8 cellular contexts compared by ENCODE assay signal in the genomic region with DNA sequence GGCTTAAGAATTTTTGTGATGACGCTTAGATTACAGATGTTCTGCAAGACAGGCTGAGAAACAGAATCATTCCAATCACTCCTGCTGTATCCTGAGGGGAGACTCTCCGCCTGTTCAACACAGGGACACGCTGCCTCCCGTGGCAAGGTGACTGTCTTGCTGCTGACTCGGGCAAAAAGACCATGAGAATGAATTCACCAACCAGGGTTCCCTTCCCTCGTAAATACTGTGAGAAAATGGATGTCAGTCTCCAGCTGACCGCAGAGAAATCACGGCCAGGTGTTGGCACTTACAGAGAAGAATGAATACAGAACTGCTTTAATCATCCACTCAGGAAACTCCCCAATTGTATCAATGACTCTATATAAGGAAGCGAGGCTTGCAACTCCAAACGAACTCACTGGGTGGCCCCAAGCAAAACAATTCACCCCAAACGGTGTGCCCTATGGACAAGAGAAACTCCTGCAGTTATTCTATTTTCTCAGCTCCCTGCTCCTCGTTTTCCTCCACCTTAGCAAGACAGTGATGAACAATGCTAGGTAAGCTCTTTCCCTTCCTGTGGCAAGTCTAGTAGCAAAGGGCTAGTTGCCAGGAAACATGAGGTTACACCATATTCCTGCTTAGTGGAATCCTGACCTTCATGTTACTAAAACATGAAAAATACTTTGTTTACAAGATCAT.
DNase-seq lines count a peak whose midpoint lies in the region; ATAC-seq lines count a peak whose summit lies in the region.

No MANE protein-coding gene starts in this region.

- peaks cover 62% of the 10 kb centered on the region for H3K4me1 ChIP-seq in muscle layer of colon (ENCODE audit: insufficient read depth, low read length)

- H3K4me3 ChIP-seq in muscle layer of colon (ENCODE audit: low read depth in 1 of 2, low read length in 2 of 2), result no peak overlapping the region

- H3K9ac ChIP-seq in muscle layer of colon (ENCODE audit: low read length), result no peak overlapping the region

- no peaks in the 10 kb centered on the region for H3K9me3 ChIP-seq in muscle layer of colon (ENCODE audit: low read length)

- ATAC-seq in GM21619 (IDR thresholded peaks at IDR 0.05; ENCODE audit: unreplicated experiment) (peak; percentile 49), HG03469 (IDR thresholded peaks at IDR 0.05; ENCODE audit: unreplicated experiment) (no peak)

- DNase-seq in DMS153 treated with DMSO at 0.1 percent for 48 hours (lab: John Stamatoyannopoulos, UW; ENCODE audit: unreplicated experiment) (peak; percentile 86), NCI-H1105 treated with DMSO at 0.1 percent for 48 hours (lab: John Stamatoyannopoulos, UW) (peak; percentile 64), cerebellar cortex (ENCODE audit: low spot score) (peak; percentile 42)
- no peak for DNase-seq in stimulated activated naive CD4-positive, alpha-beta T cell treated with Interleukin-2 at 50 U/mL for 16 hours (lab: John Stamatoyannopoulos, UW)
- DNase-seq in stimulated activated CD4-positive, alpha-beta T cell treated with anti-CD3 and anti-CD28 coated beads, Interleukin-12 subunit alpha, Interleukin-12 subunit beta, amount 100 ng/mL, for 4 hours, result no peak

- peak overlapping the region; percentile 19 for H3K27ac ChIP-seq in muscle layer of colon (ENCODE audit: low read depth, low read length)

- H3K27me3 ChIP-seq in muscle layer of colon (ENCODE audit: control insufficient read depth in 1 of 2, insufficient read depth in 2 of 2, low read length in 2 of 2), result no peaks in the 10 kb centered on the region

- no peaks in the 10 kb centered on the region for H3K36me3 ChIP-seq in muscle layer of colon (ENCODE audit: insufficient read depth, low read length)

Comparison
In these comparisons a context has a peak if more than half of its experiments do, and no peak if none do; other contexts are left out.
1. DNase-seq: peak in DMS153 treated with DMSO at 0.1 percent for 48 hours (single experiment), NCI-H1105 treated with DMSO at 0.1 percent for 48 hours (single experiment) and cerebellar cortex (single experiment); none in stimulated activated naive CD4-positive, alpha-beta T cell treated with Interleukin-2 at 50 U/mL for 16 hours (single experiment) and stimulated activated CD4-positive, alpha-beta T cell treated with anti-CD3 and anti-CD28 coated beads, Interleukin-12 subunit alpha, Interleukin-12 subunit beta, amount 100 ng/mL, for 4 hours (single experiment).